1 cellular context compared by ENCODE assay signal in the genomic region with DNA sequence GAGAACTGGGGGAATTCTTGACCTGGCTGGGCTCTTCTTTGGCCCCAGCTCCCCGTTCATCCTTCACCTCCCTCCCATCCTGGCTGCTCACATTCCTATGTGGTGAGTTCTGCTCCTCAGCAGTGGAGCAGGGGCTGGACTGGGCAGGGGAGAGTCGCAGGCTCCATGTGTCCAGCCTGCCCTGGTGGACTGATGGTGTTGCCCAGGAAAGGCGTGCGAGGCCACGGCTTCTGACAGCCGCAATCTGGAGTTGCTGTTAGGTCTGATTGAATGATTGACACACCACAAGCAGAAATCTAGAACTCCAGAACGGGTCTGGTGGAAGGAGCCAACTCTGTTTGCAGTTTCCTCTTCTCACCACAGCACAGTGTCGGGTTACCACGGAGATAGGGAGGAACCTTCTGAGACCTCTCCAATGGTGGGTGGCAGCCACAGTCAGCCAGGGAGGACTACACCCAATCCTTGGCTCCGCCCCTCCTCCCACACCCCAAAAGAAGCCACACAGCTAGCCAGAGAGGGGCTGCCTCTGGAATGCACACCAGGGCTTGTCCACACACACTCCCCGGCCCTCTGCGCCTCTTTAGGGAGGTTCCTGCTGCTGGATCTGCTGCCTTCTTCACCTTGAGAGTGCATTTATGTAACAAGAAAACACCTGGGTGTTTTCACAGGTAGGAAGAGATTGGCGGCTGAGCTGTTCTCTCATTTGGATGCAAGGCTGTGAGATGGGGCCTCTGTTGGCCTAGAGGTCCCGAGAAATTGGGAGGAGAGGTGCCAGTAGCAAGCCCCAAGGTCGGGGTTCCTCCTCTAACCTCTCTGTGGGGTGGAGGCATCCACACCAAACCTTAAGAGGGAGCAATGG.
TF ChIP-seq lines count a peak whose summit lies in the region.

No MANE protein-coding gene starts in this region.

TF ChIP-seq in liver, 16 proteins besides CTCF, POLR2A, EP300 and RAD21 (continued from another document):
- TF ChIP-seq, protein P1, sequence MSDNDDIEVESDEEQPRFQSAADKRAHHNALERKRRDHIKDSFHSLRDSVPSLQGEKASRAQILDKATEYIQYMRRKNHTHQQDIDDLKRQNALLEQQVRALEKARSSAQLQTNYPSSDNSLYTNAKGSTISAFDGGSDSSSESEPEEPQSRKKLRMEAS (IDR thresholded peaks at IDR 0.05), result no peak
- TF ChIP-seq FOXA2 (IDR thresholded peaks at IDR 0.05) (no peak), TAF1 (conservative IDR thresholded peaks at IDR 0.05) (no peak)
